1 cellular context compared by ENCODE assay signal in the genomic region with DNA sequence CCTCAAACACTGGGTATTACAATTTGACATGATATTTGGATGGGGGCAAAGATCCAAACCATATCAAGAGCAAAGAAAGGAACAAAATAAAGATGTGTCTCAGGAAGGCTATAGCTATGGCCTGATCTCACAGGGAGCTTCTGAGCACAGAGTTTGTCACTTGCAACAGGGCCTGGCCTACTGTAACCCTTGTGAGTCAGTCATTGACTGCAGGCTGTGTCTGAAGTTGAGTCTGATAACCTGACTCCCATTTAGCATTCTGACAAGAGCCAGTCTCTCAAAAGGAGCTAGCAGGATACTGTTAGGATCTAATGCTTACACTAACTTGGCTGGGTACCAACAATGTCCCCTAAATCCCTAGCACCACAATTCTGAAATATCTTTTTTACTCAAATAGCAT.
TF ChIP-seq lines count a peak whose summit lies in the region.

No MANE protein-coding gene starts in this region.

TF ChIP-seq in GM23338, 12 proteins besides CTCF, POLR2A, EP300 and RAD21 (continued from another document):
- TF ChIP-seq, protein P1, sequence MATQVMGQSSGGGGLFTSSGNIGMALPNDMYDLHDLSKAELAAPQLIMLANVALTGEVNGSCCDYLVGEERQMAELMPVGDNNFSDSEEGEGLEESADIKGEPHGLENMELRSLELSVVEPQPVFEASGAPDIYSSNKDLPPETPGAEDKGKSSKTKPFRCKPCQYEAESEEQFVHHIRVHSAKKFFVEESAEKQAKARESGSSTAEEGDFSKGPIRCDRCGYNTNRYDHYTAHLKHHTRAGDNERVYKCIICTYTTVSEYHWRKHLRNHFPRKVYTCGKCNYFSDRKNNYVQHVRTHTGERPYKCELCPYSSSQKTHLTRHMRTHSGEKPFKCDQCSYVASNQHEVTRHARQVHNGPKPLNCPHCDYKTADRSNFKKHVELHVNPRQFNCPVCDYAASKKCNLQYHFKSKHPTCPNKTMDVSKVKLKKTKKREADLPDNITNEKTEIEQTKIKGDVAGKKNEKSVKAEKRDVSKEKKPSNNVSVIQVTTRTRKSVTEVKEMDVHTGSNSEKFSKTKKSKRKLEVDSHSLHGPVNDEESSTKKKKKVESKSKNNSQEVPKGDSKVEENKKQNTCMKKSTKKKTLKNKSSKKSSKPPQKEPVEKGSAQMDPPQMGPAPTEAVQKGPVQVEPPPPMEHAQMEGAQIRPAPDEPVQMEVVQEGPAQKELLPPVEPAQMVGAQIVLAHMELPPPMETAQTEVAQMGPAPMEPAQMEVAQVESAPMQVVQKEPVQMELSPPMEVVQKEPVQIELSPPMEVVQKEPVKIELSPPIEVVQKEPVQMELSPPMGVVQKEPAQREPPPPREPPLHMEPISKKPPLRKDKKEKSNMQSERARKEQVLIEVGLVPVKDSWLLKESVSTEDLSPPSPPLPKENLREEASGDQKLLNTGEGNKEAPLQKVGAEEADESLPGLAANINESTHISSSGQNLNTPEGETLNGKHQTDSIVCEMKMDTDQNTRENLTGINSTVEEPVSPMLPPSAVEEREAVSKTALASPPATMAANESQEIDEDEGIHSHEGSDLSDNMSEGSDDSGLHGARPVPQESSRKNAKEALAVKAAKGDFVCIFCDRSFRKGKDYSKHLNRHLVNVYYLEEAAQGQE (IDR thresholded peaks at IDR 0.05; ENCODE audit: unreplicated experiment): no peak
- TF ChIP-seq CREB1 (CRISPR knock-in tag; IDR thresholded peaks at IDR 0.05; ENCODE audit: low read depth): no peak
- no peak for TF ChIP-seq ZNF331 (CRISPR knock-in tag; IDR thresholded peaks at IDR 0.05; ENCODE audit: low read depth)
- TF ChIP-seq JUNB (IDR thresholded peaks at IDR 0.05; ENCODE audit: unreplicated experiment): no peak
